Comparison of ENCODE assay signal across 28 cellular contexts in genomic region chrX:63661676-63662075, GRCh38.
DNase-seq lines count a peak whose midpoint lies in the region; ATAC-seq, FAIRE-seq and TF ChIP-seq lines count a peak whose summit lies in the region.
"Had no signal": no experiment of that assay in that cellular context is flagged by ENCODE, and none has a peak within 500 bp of the region (broad histone marks: within the 10 kb centered on the region; RNA-seq: fewer than 3 reads in every experiment).

No MANE protein-coding gene starts in this region.

- 35 to 90% methylated on average over 1 of the region's 1 CpG for WGBS in pancreas, 2 donors

- no peaks in the 10 kb centered on the region for H3K36me3 ChIP-seq in pancreas

- DNase-seq in Ammon's horn (ENCODE audit: low spot score) (peak; percentile 2), NCI-H82 (lab: John Stamatoyannopoulos, UW) (peak; percentile 76), fibroblast of gingiva (ENCODE audit: low read depth) (peak; percentile 43), pancreas (no peak), NCI-H1436 treated with DMSO at 0.1 percent for 48 hours (lab: John Stamatoyannopoulos, UW) (no peak), EL (no peak)
- DNase-seq: Caco-2; CD8-positive, alpha-beta T cell; DND-41; H9; MM.1S; NCI-H1417; NCI-H187; NCI-H2081 treated with DMSO at 0.1 percent for 48 hours; NCI-H2171; NCI-H226; NCI-H510A; NK-92 treated with Interleukin-12 subunit alpha and Interleukin-12 subunit beta, amount 100 ng/mL, for 24 hours; PC-3 had no signal

- no peaks in the 10 kb centered on the region for H3K9me3 ChIP-seq in pancreas
- H3K9me3 ChIP-seq: Caco-2, SJSA1 had no signal

- H3K4me1 ChIP-seq in pancreas = no peaks in the 10 kb centered on the region
- H3K4me1 ChIP-seq: Caco-2 had no signal

- H3K27ac ChIP-seq in pancreas = no peak overlapping the region
- H3K27ac ChIP-seq: C4-2B, HL-60, KMS-11, SJSA1 had no signal

- intact Hi-C loops in pancreas (cut with DNase I) = no loop called here

- ATAC-seq in pancreas (no peak), GM21717 (IDR thresholded peaks at IDR 0.05; ENCODE audit: unreplicated experiment) (no peak), HG03159 (IDR thresholded peaks at IDR 0.05; ENCODE audit: unreplicated experiment) (no peak)
- ATAC-seq: CD8-positive, alpha-beta T cell; GM23338; PC-3 had no signal

- peak; percentile 54 for FAIRE-seq in pancreas (lab: Jason Lieb, UNC)
- FAIRE-seq: A204.1, GM18507 had no signal

- no peak for TF ChIP-seq CTCF in pancreas (IDR thresholded peaks at IDR 0.05)

- no peaks in the 10 kb centered on the region for H3K27me3 ChIP-seq in pancreas
- H3K27me3 ChIP-seq: SJSA1 had no signal

- H3K4me3 ChIP-seq in pancreas = no peak overlapping the region
- H3K4me3 ChIP-seq: GM23338, SJSA1 had no signal

Comparison
In these comparisons a context has a peak if more than half of its experiments do, and no peak if none do; other contexts are left out.
1. DNase-seq: peak in Ammon's horn (single experiment), NCI-H82 (single experiment) and fibroblast of gingiva (single experiment); none in pancreas (0 of 6), NCI-H1436 treated with DMSO at 0.1 percent for 48 hours (single experiment) and EL (single experiment).